ENCODE assay signal across 1 cellular context in genomic region chr6:27684264-27685211, GRCh38.
TF ChIP-seq lines count a peak whose summit lies in the region.

No MANE protein-coding gene starts in this region.

TF ChIP-seq in HepG2, 621 proteins besides CTCF, POLR2A, EP300 and RAD21 (continued from another document and continues in another):
- TF ChIP-seq ZNF598 (CRISPR knock-in tag; IDR thresholded peaks at IDR 0.05; ENCODE audit: borderline replicate concordance) = peak; percentile 24; the same call in 1 of the 2 replicates
- no peak for TF ChIP-seq ZNF207 (IDR thresholded peaks at IDR 0.05; ENCODE audit: borderline replicate concordance)
- TF ChIP-seq ZNF335 (CRISPR knock-in tag; IDR thresholded peaks at IDR 0.05) = peak; percentile 74; the same call in 1 of the 2 replicates
- no peak for TF ChIP-seq ZSCAN21 (CRISPR knock-in tag; IDR thresholded peaks at IDR 0.05; ENCODE audit: borderline replicate concordance)
- TF ChIP-seq ZNF564 (CRISPR knock-in tag; IDR thresholded peaks at IDR 0.05) = no peak
- TF ChIP-seq ZFYVE20 (CRISPR knock-in tag; IDR thresholded peaks at IDR 0.05; ENCODE audit: borderline replicate concordance, low read depth) = no peak
- no peak for TF ChIP-seq NBN (conservative IDR thresholded peaks at IDR 0.05)
- no peak for TF ChIP-seq ZNF512 (CRISPR knock-in tag; IDR thresholded peaks at IDR 0.05)
- TF ChIP-seq CREM (IDR thresholded peaks at IDR 0.05) = peak; percentile 28; the same call in 1 of the 2 replicates
- TF ChIP-seq CREM (CRISPR knock-in tag; IDR thresholded peaks at IDR 0.05) = no peak
- TF ChIP-seq, protein P1, sequence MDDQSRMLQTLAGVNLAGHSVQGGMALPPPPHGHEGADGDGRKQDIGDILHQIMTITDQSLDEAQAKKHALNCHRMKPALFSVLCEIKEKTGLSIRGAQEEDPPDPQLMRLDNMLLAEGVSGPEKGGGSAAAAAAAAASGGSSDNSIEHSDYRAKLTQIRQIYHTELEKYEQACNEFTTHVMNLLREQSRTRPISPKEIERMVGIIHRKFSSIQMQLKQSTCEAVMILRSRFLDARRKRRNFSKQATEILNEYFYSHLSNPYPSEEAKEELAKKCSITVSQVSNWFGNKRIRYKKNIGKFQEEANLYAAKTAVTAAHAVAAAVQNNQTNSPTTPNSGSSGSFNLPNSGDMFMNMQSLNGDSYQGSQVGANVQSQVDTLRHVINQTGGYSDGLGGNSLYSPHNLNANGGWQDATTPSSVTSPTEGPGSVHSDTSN (CRISPR knock-in tag; IDR thresholded peaks at IDR 0.05; ENCODE audit: borderline replicate concordance) = no peak
- no peak for TF ChIP-seq DDIT3 (CRISPR knock-in tag; IDR thresholded peaks at IDR 0.05)
- TF ChIP-seq SP140L (CRISPR knock-in tag; IDR thresholded peaks at IDR 0.05; ENCODE audit: borderline replicate concordance) = peak; percentile 74; the same call in 1 of the 2 replicates
- peak; percentile 85 for TF ChIP-seq KAT8 (CRISPR knock-in tag; IDR thresholded peaks at IDR 0.05)
- TF ChIP-seq, protein P2, sequence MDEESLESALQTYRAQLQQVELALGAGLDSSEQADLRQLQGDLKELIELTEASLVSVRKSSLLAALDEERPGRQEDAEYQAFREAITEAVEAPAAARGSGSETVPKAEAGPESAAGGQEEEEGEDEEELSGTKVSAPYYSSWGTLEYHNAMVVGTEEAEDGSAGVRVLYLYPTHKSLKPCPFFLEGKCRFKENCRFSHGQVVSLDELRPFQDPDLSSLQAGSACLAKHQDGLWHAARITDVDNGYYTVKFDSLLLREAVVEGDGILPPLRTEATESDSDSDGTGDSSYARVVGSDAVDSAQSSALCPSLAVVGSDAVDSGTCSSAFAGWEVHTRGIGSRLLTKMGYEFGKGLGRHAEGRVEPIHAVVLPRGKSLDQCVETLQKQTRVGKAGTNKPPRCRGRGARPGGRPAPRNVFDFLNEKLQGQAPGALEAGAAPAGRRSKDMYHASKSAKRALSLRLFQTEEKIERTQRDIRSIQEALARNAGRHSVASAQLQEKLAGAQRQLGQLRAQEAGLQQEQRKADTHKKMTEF (CRISPR knock-in tag; IDR thresholded peaks at IDR 0.05) = peak; percentile 89
- no peak for TF ChIP-seq ZNF34 (CRISPR knock-in tag; IDR thresholded peaks at IDR 0.05; ENCODE audit: borderline replicate concordance)
- TF ChIP-seq AGO1 (IDR thresholded peaks at IDR 0.05; ENCODE audit: low read depth, low read length, poor library complexity, severe bottlenecking) = no peak
- TF ChIP-seq ZSCAN29 (CRISPR knock-in tag; conservative IDR thresholded peaks at IDR 0.05) = no peak
- TF ChIP-seq ZNF572 (CRISPR knock-in tag; IDR thresholded peaks at IDR 0.05) = no peak
- peak; percentile 67 for TF ChIP-seq ZNF501 (CRISPR knock-in tag; IDR thresholded peaks at IDR 0.05)
- TF ChIP-seq, protein P3, sequence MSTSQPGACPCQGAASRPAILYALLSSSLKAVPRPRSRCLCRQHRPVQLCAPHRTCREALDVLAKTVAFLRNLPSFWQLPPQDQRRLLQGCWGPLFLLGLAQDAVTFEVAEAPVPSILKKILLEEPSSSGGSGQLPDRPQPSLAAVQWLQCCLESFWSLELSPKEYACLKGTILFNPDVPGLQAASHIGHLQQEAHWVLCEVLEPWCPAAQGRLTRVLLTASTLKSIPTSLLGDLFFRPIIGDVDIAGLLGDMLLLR (CRISPR knock-in tag; IDR thresholded peaks at IDR 0.05) = no peak
- peak; percentile 86; the same call in 1 of the 2 replicates for TF ChIP-seq ZKSCAN8 (CRISPR knock-in tag; IDR thresholded peaks at IDR 0.05; ENCODE audit: borderline replicate concordance)
- 0 out of 2 replicates have a peak, but pooled peaks have one; percentile 12 for TF ChIP-seq ZFP37 (CRISPR knock-in tag; IDR thresholded peaks at IDR 0.05; ENCODE audit: borderline replicate concordance)
- TF ChIP-seq TBX2 (CRISPR knock-in tag; IDR thresholded peaks at IDR 0.05; ENCODE audit: borderline replicate concordance) = peak; percentile 46
- no peak for TF ChIP-seq TP53 (CRISPR knock-in tag; conservative IDR thresholded peaks at IDR 0.05)
- TF ChIP-seq PRPF4 (IDR thresholded peaks at IDR 0.05; ENCODE audit: low read depth, low read length, poor library complexity, severe bottlenecking) = no peak
- TF ChIP-seq ATM (IDR thresholded peaks at IDR 0.05; ENCODE audit: borderline replicate concordance) = no peak
- no peak for TF ChIP-seq ELK4 (CRISPR knock-in tag; IDR thresholded peaks at IDR 0.05; ENCODE audit: borderline replicate concordance)
- peak; percentile 61; the same call in 1 of the 2 replicates for TF ChIP-seq ZMYM4 (CRISPR knock-in tag; IDR thresholded peaks at IDR 0.05)
- peak; percentile 60 for TF ChIP-seq ELF1 (CRISPR knock-in tag; IDR thresholded peaks at IDR 0.05)
- TF ChIP-seq ZNF614 (CRISPR knock-in tag; IDR thresholded peaks at IDR 0.05; ENCODE audit: borderline replicate concordance) = peak; percentile 88
- TF ChIP-seq, protein P4, sequence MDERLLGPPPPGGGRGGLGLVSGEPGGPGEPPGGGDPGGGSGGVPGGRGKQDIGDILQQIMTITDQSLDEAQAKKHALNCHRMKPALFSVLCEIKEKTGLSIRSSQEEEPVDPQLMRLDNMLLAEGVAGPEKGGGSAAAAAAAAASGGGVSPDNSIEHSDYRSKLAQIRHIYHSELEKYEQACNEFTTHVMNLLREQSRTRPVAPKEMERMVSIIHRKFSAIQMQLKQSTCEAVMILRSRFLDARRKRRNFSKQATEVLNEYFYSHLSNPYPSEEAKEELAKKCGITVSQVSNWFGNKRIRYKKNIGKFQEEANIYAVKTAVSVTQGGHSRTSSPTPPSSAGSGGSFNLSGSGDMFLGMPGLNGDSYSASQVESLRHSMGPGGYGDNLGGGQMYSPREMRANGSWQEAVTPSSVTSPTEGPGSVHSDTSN (CRISPR knock-in tag; IDR thresholded peaks at IDR 0.05) = no peak
- no peak for TF ChIP-seq ZNF225 (CRISPR knock-in tag; IDR thresholded peaks at IDR 0.05)
- no peak for TF ChIP-seq HOXD1 (CRISPR knock-in tag; IDR thresholded peaks at IDR 0.05)
- TF ChIP-seq ZNF556 (CRISPR knock-in tag; IDR thresholded peaks at IDR 0.05; ENCODE audit: borderline replicate concordance) = no peak; the same call in 1 of the 2 replicates
- TF ChIP-seq RARG (CRISPR knock-in tag; IDR thresholded peaks at IDR 0.05; ENCODE audit: low read depth) = no peak
- peak; percentile 14; the same call in 1 of the 2 replicates for TF ChIP-seq ZNF160 (CRISPR knock-in tag; IDR thresholded peaks at IDR 0.05)
- TF ChIP-seq STAG1 (CRISPR knock-in tag; IDR thresholded peaks at IDR 0.05) = no peak
- TF ChIP-seq TEAD3 (CRISPR knock-in tag; optimal IDR thresholded peaks at IDR 0.05; ENCODE audit: borderline replicate concordance) = no peak
- peak; percentile 41; the same call in 1 of the 2 replicates for TF ChIP-seq TBX3 (IDR thresholded peaks at IDR 0.05; ENCODE audit: borderline replicate concordance)
- no peak for TF ChIP-seq GRHL1 (CRISPR knock-in tag; conservative IDR thresholded peaks at IDR 0.05)
- TF ChIP-seq, protein P5, sequence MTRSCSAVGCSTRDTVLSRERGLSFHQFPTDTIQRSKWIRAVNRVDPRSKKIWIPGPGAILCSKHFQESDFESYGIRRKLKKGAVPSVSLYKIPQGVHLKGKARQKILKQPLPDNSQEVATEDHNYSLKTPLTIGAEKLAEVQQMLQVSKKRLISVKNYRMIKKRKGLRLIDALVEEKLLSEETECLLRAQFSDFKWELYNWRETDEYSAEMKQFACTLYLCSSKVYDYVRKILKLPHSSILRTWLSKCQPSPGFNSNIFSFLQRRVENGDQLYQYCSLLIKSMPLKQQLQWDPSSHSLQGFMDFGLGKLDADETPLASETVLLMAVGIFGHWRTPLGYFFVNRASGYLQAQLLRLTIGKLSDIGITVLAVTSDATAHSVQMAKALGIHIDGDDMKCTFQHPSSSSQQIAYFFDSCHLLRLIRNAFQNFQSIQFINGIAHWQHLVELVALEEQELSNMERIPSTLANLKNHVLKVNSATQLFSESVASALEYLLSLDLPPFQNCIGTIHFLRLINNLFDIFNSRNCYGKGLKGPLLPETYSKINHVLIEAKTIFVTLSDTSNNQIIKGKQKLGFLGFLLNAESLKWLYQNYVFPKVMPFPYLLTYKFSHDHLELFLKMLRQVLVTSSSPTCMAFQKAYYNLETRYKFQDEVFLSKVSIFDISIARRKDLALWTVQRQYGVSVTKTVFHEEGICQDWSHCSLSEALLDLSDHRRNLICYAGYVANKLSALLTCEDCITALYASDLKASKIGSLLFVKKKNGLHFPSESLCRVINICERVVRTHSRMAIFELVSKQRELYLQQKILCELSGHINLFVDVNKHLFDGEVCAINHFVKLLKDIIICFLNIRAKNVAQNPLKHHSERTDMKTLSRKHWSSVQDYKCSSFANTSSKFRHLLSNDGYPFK (CRISPR knock-in tag; IDR thresholded peaks at IDR 0.05; ENCODE audit: borderline replicate concordance) = no peak
- peak; percentile 78; the same call in 1 of the 2 replicates for TF ChIP-seq NAIF1 (CRISPR knock-in tag; IDR thresholded peaks at IDR 0.05; ENCODE audit: borderline replicate concordance)
- TF ChIP-seq SOX13 (IDR thresholded peaks at IDR 0.05) = no peak
- peak in 1 of 2 experiments; percentile 64; a peak in 2 of 4 replicates for TF ChIP-seq SOX13 (CRISPR knock-in tag; conservative IDR thresholded peaks at IDR 0.05 in 1 of 2, IDR thresholded peaks at IDR 0.05 in 1 of 2)
- peak; percentile 23; the same call in 1 of the 2 replicates for TF ChIP-seq CBX5 (CRISPR knock-in tag; IDR thresholded peaks at IDR 0.05; ENCODE audit: borderline replicate concordance)
- TF ChIP-seq, protein P6, sequence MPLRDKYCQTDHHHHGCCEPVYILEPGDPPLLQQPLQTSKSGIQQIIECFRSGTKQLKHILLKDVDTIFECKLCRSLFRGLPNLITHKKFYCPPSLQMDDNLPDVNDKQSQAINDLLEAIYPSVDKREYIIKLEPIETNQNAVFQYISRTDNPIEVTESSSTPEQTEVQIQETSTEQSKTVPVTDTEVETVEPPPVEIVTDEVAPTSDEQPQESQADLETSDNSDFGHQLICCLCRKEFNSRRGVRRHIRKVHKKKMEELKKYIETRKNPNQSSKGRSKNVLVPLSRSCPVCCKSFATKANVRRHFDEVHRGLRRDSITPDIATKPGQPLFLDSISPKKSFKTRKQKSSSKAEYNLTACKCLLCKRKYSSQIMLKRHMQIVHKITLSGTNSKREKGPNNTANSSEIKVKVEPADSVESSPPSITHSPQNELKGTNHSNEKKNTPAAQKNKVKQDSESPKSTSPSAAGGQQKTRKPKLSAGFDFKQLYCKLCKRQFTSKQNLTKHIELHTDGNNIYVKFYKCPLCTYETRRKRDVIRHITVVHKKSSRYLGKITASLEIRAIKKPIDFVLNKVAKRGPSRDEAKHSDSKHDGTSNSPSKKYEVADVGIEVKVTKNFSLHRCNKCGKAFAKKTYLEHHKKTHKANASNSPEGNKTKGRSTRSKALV (CRISPR knock-in tag; IDR thresholded peaks at IDR 0.05) = peak; percentile 68; the same call in 1 of the 2 replicates
- TF ChIP-seq, protein P7, sequence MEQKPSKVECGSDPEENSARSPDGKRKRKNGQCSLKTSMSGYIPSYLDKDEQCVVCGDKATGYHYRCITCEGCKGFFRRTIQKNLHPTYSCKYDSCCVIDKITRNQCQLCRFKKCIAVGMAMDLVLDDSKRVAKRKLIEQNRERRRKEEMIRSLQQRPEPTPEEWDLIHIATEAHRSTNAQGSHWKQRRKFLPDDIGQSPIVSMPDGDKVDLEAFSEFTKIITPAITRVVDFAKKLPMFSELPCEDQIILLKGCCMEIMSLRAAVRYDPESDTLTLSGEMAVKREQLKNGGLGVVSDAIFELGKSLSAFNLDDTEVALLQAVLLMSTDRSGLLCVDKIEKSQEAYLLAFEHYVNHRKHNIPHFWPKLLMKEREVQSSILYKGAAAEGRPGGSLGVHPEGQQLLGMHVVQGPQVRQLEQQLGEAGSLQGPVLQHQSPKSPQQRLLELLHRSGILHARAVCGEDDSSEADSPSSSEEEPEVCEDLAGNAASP (CRISPR knock-in tag; IDR thresholded peaks at IDR 0.05; ENCODE audit: borderline replicate concordance) = 0 out of 2 replicates have a peak, but pooled peaks have one; percentile 36
- no peak for TF ChIP-seq ZNF557 (CRISPR knock-in tag; IDR thresholded peaks at IDR 0.05)
- TF ChIP-seq ZNF530 (CRISPR knock-in tag; IDR thresholded peaks at IDR 0.05; ENCODE audit: low read depth) = no peak
